8 cellular contexts compared by ENCODE assay signal in the genomic region with DNA sequence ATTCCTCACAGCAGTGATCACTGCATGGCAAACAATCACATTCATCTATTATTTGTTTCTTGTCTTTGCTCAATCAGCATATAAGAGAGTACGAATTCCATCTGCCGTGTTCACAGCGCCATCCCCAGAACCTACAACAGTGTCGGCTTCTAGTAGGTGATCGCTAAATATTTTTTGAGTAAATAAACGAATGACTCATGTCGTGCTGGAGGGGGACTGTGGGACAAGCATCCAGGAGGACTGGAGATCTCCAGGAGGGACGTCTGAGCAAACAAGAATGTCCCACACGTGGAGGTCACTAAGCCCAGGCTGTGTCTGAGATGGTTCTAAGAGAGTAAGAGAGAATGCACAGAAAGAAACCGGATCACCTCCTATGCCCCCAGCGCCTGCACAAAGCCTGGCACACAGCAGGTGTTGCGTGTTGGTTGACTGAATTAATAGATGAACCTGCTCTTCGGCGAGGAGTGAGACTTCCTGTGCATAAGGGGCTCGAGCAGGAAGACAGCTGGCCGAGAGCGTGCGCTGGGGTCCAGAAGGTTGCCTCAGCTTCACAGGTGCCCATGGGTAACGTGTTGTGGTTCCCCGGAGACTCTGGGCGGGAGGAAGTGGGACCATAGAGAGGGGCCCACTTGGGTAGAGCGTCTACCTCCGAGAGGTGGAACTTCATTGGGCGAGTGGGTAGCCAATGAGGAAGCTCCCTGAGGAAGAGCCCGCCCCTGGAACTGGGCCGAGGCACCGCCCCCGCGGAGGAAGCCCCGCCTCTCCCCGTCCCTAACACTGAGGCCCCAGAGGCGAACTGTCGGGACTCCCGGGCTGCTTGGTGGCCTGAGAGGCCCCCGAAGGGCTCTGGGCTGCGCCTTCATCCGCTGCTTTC.
A peak's percentile ranks its signal among the peaks of the same experiment; 100 is the strongest.
DNase-seq lines count a peak whose midpoint lies in the region; ATAC-seq and TF ChIP-seq lines count a peak whose summit lies in the region.

No MANE protein-coding gene starts in this region.

- H3K4me1 Mint-ChIP-seq in activated CD4-positive, alpha-beta memory T cell treated with anti-CD3 and anti-CD28 coated beads for 36 hours (ENCODE audit: low read depth) = no peaks in the 10 kb centered on the region
- H3K4me1 Mint-ChIP-seq in endothelial cell (ENCODE audit: unreplicated experiment) = peaks cover 8% of the 10 kb centered on the region

- peak; percentile 99 for ATAC-seq in GM19035 (IDR thresholded peaks at IDR 0.05; ENCODE audit: unreplicated experiment)
- peak; percentile 99 for ATAC-seq in HG03280 (IDR thresholded peaks at IDR 0.05; ENCODE audit: unreplicated experiment)

- POLR2A ChIA-PET in AG04449 (lab: Yijun Ruan, JAX) = no interaction called here
- POLR2A ChIA-PET in activated CD4-positive, alpha-beta memory T cell treated with anti-CD3 and anti-CD28 coated beads for 36 hours (lab: Charles Lee) = interaction anchor here (0.5 kb wide), 1 partner anchor 525 kb away, joined by 3 read pairs; no protein-coding TSS in a partner anchor

- CTCF ChIA-PET in AG04449 (lab: Yijun Ruan, JAX) = no interaction called here
- CTCF ChIA-PET in activated CD4-positive, alpha-beta memory T cell treated with anti-CD3 and anti-CD28 coated beads for 36 hours (lab: Charles Lee) = interaction anchor here (0.7 to 1.0 kb wide), 3 partner anchors 20 to 107 kb away, joined by 3 to 5 read pairs (median 4); no protein-coding TSS in a partner anchor

- no peak overlapping the region for H3K4me3 Mint-ChIP-seq in activated CD4-positive, alpha-beta memory T cell treated with anti-CD3 and anti-CD28 coated beads for 36 hours
- H3K4me3 Mint-ChIP-seq in endothelial cell (ENCODE audit: unreplicated experiment) = peak overlapping the region; percentile 51

- intact Hi-C loops in activated CD4-positive, alpha-beta memory T cell treated with anti-CD3 and anti-CD28 coated beads for 36 hours (cut with micrococcal nuclease) = loop anchor here (5.0 kb wide), 1 partner anchor 262 kb away; no protein-coding TSS in a partner anchor

- H3K4me3 ChIP-seq in AG04449 (ENCODE audit: low read depth, low read length) (0 out of 2 replicates have a peak overlapping the region, but pooled peaks have one; percentile 6), muscle layer of duodenum (ENCODE audit: low read depth in 1 of 2, low read length in 2 of 2) (peak overlapping the region; percentile 47 to 76)

- peaks cover 16% of the 10 kb centered on the region for H3K27me3 ChIP-seq in muscle layer of duodenum (ENCODE audit: low read depth, low read length)

- no peak for DNase-seq in AG04449 (ENCODE audit: low read depth, low spot score)
- peak; percentile 82 for DNase-seq in NCI-H510A treated with DMSO at 0.1 percent for 48 hours (lab: John Stamatoyannopoulos, UW)
- peak; percentile 94 for DNase-seq in activated CD4-positive, alpha-beta memory T cell treated with anti-CD3 and anti-CD28 coated beads for 36 hours
- DNase-seq in endothelial cell (ENCODE audit: low spot score) = peak; percentile 75
- DNase-seq in stimulated activated CD8-positive, alpha-beta memory T cell treated with anti-CD3 and anti-CD28 coated beads, Interleukin-7, amount 100 ng/mL, for 1 hour (ENCODE audit: low read depth in 2 of 2) = peak; percentile 73 to 80

- no peak overlapping the region for H3K27ac Mint-ChIP-seq in activated CD4-positive, alpha-beta memory T cell treated with anti-CD3 and anti-CD28 coated beads for 36 hours
- H3K27ac Mint-ChIP-seq in endothelial cell (ENCODE audit: unreplicated experiment) = peak overlapping the region; percentile 40

- no peaks in the 10 kb centered on the region for H3K36me3 Mint-ChIP-seq in activated CD4-positive, alpha-beta memory T cell treated with anti-CD3 and anti-CD28 coated beads for 36 hours
- H3K36me3 Mint-ChIP-seq in endothelial cell (ENCODE audit: low read depth, unreplicated experiment) = no peaks in the 10 kb centered on the region

- no peaks in the 10 kb centered on the region for H3K9me3 ChIP-seq in muscle layer of duodenum (ENCODE audit: control insufficient read depth in 1 of 2, low read length in 2 of 2)

- no peaks in the 10 kb centered on the region for H3K9me3 Mint-ChIP-seq in activated CD4-positive, alpha-beta memory T cell treated with anti-CD3 and anti-CD28 coated beads for 36 hours
- H3K9me3 Mint-ChIP-seq in endothelial cell (ENCODE audit: unreplicated experiment) = no peaks in the 10 kb centered on the region

- no peak overlapping the region for H3K27ac ChIP-seq in muscle layer of duodenum (ENCODE audit: low read length)

- TF ChIP-seq CTCF in AG04449 (IDR thresholded peaks at IDR 0.05; ENCODE audit: insufficient read depth, low read length, missing control alignments) = no peak
- TF ChIP-seq CTCF in endothelial cell (IDR thresholded peaks at IDR 0.05; ENCODE audit: unreplicated experiment) = no peak

- H3K36me3 ChIP-seq in muscle layer of duodenum (ENCODE audit: control insufficient read depth in 1 of 2, insufficient read depth in 2 of 2, low read length in 2 of 2) = no peaks in the 10 kb centered on the region

- H3K27me3 Mint-ChIP-seq in activated CD4-positive, alpha-beta memory T cell treated with anti-CD3 and anti-CD28 coated beads for 36 hours = peaks cover 5% of the 10 kb centered on the region
- H3K27me3 Mint-ChIP-seq in endothelial cell (ENCODE audit: unreplicated experiment) = peaks cover 6% of the 10 kb centered on the region

- no peaks in the 10 kb centered on the region for H3K4me1 ChIP-seq in muscle layer of duodenum (ENCODE audit: control insufficient read depth in 1 of 2, insufficient read depth in 2 of 2, low read length in 2 of 2)
